1 cellular context compared by ENCODE assay signal in genomic region chr21:17609681-17610080, GRCh38.
A peak's percentile ranks its signal among the peaks of the same experiment; 100 is the strongest.
TF ChIP-seq lines count a peak whose summit lies in the region.

No MANE protein-coding gene starts in this region.

TF ChIP-seq in K562, 482 proteins besides CTCF, POLR2A, EP300 and RAD21:
- TF ChIP-seq RBM25 (IDR thresholded peaks at IDR 0.05; ENCODE audit: low read depth, low read length, severe bottlenecking): peak; percentile 51
- no peak for TF ChIP-seq C11orf30 (IDR thresholded peaks at IDR 0.05; ENCODE audit: low read depth)
- no peak for TF ChIP-seq ZNF717 (CRISPR knock-in tag; IDR thresholded peaks at IDR 0.05)
- TF ChIP-seq NEUROD1 (IDR thresholded peaks at IDR 0.05; ENCODE audit: borderline replicate concordance, low read depth, low read length, partially characterized antibody): no peak
- no peak for TF ChIP-seq ETS1 (conservative IDR thresholded peaks at IDR 0.05; ENCODE audit: control insufficient read depth, low read depth, low read length)
- TF ChIP-seq ZNF146 (CRISPR knock-in tag; IDR thresholded peaks at IDR 0.05; ENCODE audit: unreplicated experiment): peak; percentile 90
- TF ChIP-seq KHSRP (IDR thresholded peaks at IDR 0.05): 0 out of 2 replicates have a peak, but pooled peaks have one; percentile 18
- no peak for TF ChIP-seq ERF (CRISPR knock-in tag; IDR thresholded peaks at IDR 0.05)
- 0 out of 4 replicates have a peak, but pooled peaks of 1 of the 2 experiments have one; percentile 12 for TF ChIP-seq KDM1A (IDR thresholded peaks at IDR 0.05)
- TF ChIP-seq BCOR (IDR thresholded peaks at IDR 0.05): peak; percentile 27; the same call in 1 of the 2 replicates
